In the genomic region with DNA sequence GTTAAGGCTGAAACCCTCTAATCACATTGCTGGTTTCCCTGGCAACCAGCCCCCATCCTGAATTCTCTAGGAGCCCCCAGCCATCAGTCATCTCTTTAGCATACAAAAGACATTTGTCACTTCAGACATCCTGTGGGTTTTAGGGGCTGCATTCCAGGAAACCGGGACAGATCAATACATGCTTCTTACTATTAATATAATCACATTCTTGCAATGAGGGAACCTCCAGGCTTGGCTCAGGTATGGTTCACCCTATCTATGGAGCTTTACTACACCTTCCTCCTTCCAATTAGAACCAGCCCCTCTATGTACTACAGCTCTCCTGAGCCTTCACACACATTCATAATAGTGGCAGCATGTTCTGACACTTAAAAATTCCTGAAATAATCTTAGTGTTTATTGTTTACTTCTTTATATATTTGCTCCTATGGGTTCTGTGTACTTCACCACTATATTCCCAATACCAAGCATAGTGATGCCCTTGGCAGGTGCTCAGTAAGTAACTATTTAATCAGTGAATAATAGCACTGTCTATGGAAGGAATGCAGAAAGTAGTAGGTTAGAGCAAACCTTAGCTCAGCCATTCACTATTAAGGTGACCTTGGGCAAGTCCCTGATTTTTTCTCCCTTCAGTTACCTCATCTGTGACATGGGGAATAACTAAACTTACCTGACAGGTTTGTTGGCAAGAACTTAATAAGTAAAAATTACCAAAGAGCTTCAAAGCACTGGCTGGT, we compare ENCODE assay signal across 22 cellular contexts. TPM values are rescaled to one million over a fixed set of nuclear protein-coding genes. Genes with fewer than 3 reads are reported as not detected.
A peak's percentile ranks its signal among the peaks of the same experiment; 100 is the strongest.
DNase-seq lines count a peak whose midpoint lies in the region; ATAC-seq and TF ChIP-seq lines count a peak whose summit lies in the region.
"Had no signal": no experiment of that assay in that cellular context is flagged by ENCODE, and none has a peak within 500 bp of the region (broad histone marks: within the 10 kb centered on the region; RNA-seq: fewer than 3 reads in every experiment).

No MANE protein-coding gene starts in this region.

- H4K5ac ChIP-seq in mesendoderm (ENCODE audit: low read length), result no peak overlapping the region

- H3K27ac ChIP-seq in mesendoderm (ENCODE audit: low read depth, low read length), result no peak overlapping the region
- H3K27ac ChIP-seq: A549; BLaER1 treated with 17β-estradiol and CSF1 and Interleukin-3, amounts not matched to agents 10 nM and 100 nM had no signal

- no peak overlapping the region for H2BK5ac ChIP-seq in mesendoderm (ENCODE audit: low read length)

- H3K9ac ChIP-seq in mesendoderm (ENCODE audit: low read length), result no peak overlapping the region
- H3K9ac ChIP-seq: BLaER1 treated with 17β-estradiol and CSF1 and Interleukin-3, amounts not matched to agents 10 nM and 100 nM had no signal

- no peak overlapping the region for H3K4me3 Mint-ChIP-seq in WTC11
- no peak overlapping the region for H3K4me3 Mint-ChIP-seq in activated CD8-positive, alpha-beta T cell treated with anti-CD3 and anti-CD28 coated beads for 36 hours
- H3K4me3 Mint-ChIP-seq: CD14-positive monocyte; CD4-positive, alpha-beta T cell; CD8-positive, alpha-beta memory T cell had no signal

- no peaks in the 10 kb centered on the region for H3K36me3 ChIP-seq in mesendoderm (ENCODE audit: control insufficient read depth, insufficient read depth, low read length)
- H3K36me3 ChIP-seq: BE2C, HAP-1 had no signal

- H2AK5ac ChIP-seq in mesendoderm (ENCODE audit: low read length), result no peak overlapping the region

- WGBS in mesendoderm (ENCODE audit: extremely low coverage, insufficient coverage, low lambda C conversion rate), result no CpG with 5 or more reads among the region's 1 CpG

- no peaks in the 10 kb centered on the region for H3K79me2 ChIP-seq in mesendoderm (ENCODE audit: control insufficient read depth, insufficient read depth, low read length)

- no peak overlapping the region for H2BK120ac ChIP-seq in mesendoderm (ENCODE audit: low read depth, low read length)

- H3K4me3 ChIP-seq in mesendoderm (ENCODE audit: low read length), result no peak overlapping the region
- H3K4me3 ChIP-seq: A549, HAP-1 had no signal

- DNase-seq in WTC11 (ENCODE audit: low spot score), result no peak
- DNase-seq in mesendoderm, result peak; percentile 53
- DNase-seq in renal cortical epithelial cell (ENCODE audit: low read depth), result peak; percentile 1
- no peak for DNase-seq in HEK293T (ENCODE audit: extremely low spot score)
- no peak for DNase-seq in NCI-H526 treated with DMSO at 0.1 percent for 48 hours (lab: John Stamatoyannopoulos, UW)
- no peak for DNase-seq in activated CD8-positive, alpha-beta T cell treated with anti-CD3 and anti-CD28 coated beads for 36 hours
- DNase-seq: 8988T; ACHN; AML-193; BE2C; CD4-positive, alpha-beta T cell; CD8-positive, alpha-beta memory T cell; DMS53; DMS79 treated with DMSO at 0.1 percent for 48 hours; GF-D8; GOT3 had no signal

- H3K23ac ChIP-seq in mesendoderm (ENCODE audit: low read length), result no peak overlapping the region

- ATAC-seq in WTC11, result no peak; the same call in 1 of the 2 replicates
- peak; percentile 17 for ATAC-seq in esophagus mucosa
- ATAC-seq in activated CD8-positive, alpha-beta T cell treated with anti-CD3 and anti-CD28 coated beads for 36 hours, result no peak
- ATAC-seq in HG02623 (IDR thresholded peaks at IDR 0.05; ENCODE audit: unreplicated experiment), result no peak
- ATAC-seq: A549 had no signal

- no peaks in the 10 kb centered on the region; the same call in 1 of the 2 replicates for H3K27me3 Mint-ChIP-seq in WTC11 (ENCODE audit: low read depth)
- H3K27me3 Mint-ChIP-seq in activated CD8-positive, alpha-beta T cell treated with anti-CD3 and anti-CD28 coated beads for 36 hours, result no peaks in the 10 kb centered on the region
- H3K27me3 Mint-ChIP-seq: CD4-positive, alpha-beta T cell; CD8-positive, alpha-beta memory T cell had no signal

- no peaks in the 10 kb centered on the region for H3K27me3 ChIP-seq in mesendoderm (ENCODE audit: insufficient read depth, low read length, poor library complexity)
- H3K27me3 ChIP-seq: BE2C; BLaER1 treated with 17β-estradiol and CSF1 and Interleukin-3, amounts not matched to agents 10 nM and 100 nM had no signal

- no peak overlapping the region for H3K4ac ChIP-seq in mesendoderm (ENCODE audit: low read depth, low read length)

- peaks cover 6% of the 10 kb centered on the region for H3K79me1 ChIP-seq in mesendoderm (ENCODE audit: low read length)

- peaks cover 67% of the 10 kb centered on the region for H3K9me3 Mint-ChIP-seq in WTC11
- peaks cover 67% of the 10 kb centered on the region for H3K9me3 Mint-ChIP-seq in activated CD8-positive, alpha-beta T cell treated with anti-CD3 and anti-CD28 coated beads for 36 hours

- peaks cover 49% of the 10 kb centered on the region for H3K36me3 Mint-ChIP-seq in WTC11
- H3K36me3 Mint-ChIP-seq in activated CD8-positive, alpha-beta T cell treated with anti-CD3 and anti-CD28 coated beads for 36 hours (ENCODE audit: low read depth), result peaks cover 89% of the 10 kb centered on the region

- H3K4me2 ChIP-seq in mesendoderm (ENCODE audit: low read length), result no peak overlapping the region
- H3K4me2 ChIP-seq: A549; BLaER1 treated with 17β-estradiol and CSF1 and Interleukin-3, amounts not matched to agents 10 nM and 100 nM had no signal

- no peak for TF ChIP-seq CTCF in WTC11 (IDR thresholded peaks at IDR 0.05)
- TF ChIP-seq CTCF in activated CD8-positive, alpha-beta T cell treated with anti-CD3 and anti-CD28 coated beads for 36 hours (IDR thresholded peaks at IDR 0.05), result no peak

- CTCF ChIA-PET in WTC11 (lab: Charles Lee), result interaction anchor here (0.9 kb wide), 1 partner anchor 331 kb away, joined by 3 read pairs; no protein-coding TSS in a partner anchor
- CTCF ChIA-PET in HEK293T (lab: Yijun Ruan, JAX), result no interaction called here
- CTCF ChIA-PET in activated CD8-positive, alpha-beta T cell treated with anti-CD3 and anti-CD28 coated beads for 36 hours (lab: Charles Lee), result no interaction called here

- H3K56ac ChIP-seq in mesendoderm (ENCODE audit: low read length), result no peak overlapping the region

- H3K4me1 Mint-ChIP-seq in WTC11, result peaks cover 40% of the 10 kb centered on the region
- no peaks in the 10 kb centered on the region for H3K4me1 Mint-ChIP-seq in activated CD8-positive, alpha-beta T cell treated with anti-CD3 and anti-CD28 coated beads for 36 hours (ENCODE audit: low read depth)
- H3K4me1 Mint-ChIP-seq: CD14-positive monocyte had no signal

- H2BK15ac ChIP-seq in mesendoderm (replicated peaks; ENCODE audit: low read depth), result no peak overlapping the region

- POLR2A ChIA-PET in WTC11 (lab: Charles Lee), result no interaction called here
- POLR2A ChIA-PET in HEK293T (lab: Yijun Ruan, JAX), result no interaction called here
- POLR2A ChIA-PET in activated CD8-positive, alpha-beta T cell treated with anti-CD3 and anti-CD28 coated beads for 36 hours (lab: Charles Lee), result no interaction called here

- H4K8ac ChIP-seq in mesendoderm (ENCODE audit: low read depth, low read length), result no peak overlapping the region

- H3K18ac ChIP-seq in mesendoderm (ENCODE audit: low read length), result no peak overlapping the region

- no peaks in the 10 kb centered on the region for H3K4me1 ChIP-seq in mesendoderm (ENCODE audit: control insufficient read depth, low read depth, low read length)
- H3K4me1 ChIP-seq: A549; BE2C; BLaER1 treated with 17β-estradiol and CSF1 and Interleukin-3, amounts not matched to agents 10 nM and 100 nM; HAP-1 had no signal

- intact Hi-C loops in activated CD8-positive, alpha-beta T cell treated with anti-CD3 and anti-CD28 coated beads for 36 hours (cut with micrococcal nuclease), result no loop called here

- H3K27ac Mint-ChIP-seq in WTC11, result no peak overlapping the region
- H3K27ac Mint-ChIP-seq in activated CD8-positive, alpha-beta T cell treated with anti-CD3 and anti-CD28 coated beads for 36 hours, result no peak overlapping the region
- H3K27ac Mint-ChIP-seq: CD14-positive monocyte; CD4-positive, alpha-beta T cell; CD8-positive, alpha-beta memory T cell had no signal

TF ChIP-seq in WTC11, 78 proteins besides CTCF, POLR2A, EP300 and RAD21:
- TF ChIP-seq, protein P1, sequence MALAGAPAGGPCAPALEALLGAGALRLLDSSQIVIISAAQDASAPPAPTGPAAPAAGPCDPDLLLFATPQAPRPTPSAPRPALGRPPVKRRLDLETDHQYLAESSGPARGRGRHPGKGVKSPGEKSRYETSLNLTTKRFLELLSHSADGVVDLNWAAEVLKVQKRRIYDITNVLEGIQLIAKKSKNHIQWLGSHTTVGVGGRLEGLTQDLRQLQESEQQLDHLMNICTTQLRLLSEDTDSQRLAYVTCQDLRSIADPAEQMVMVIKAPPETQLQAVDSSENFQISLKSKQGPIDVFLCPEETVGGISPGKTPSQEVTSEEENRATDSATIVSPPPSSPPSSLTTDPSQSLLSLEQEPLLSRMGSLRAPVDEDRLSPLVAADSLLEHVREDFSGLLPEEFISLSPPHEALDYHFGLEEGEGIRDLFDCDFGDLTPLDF (CRISPR knock-in tag; IDR thresholded peaks at IDR 0.05), result no peak
- TF ChIP-seq NFE2L1 (CRISPR knock-in tag; IDR thresholded peaks at IDR 0.05) (no peak), TEAD1 (CRISPR knock-in tag; IDR thresholded peaks at IDR 0.05) (no peak), ELF4 (CRISPR knock-in tag; IDR thresholded peaks at IDR 0.05; ENCODE audit: low read depth) (no peak), ZNF416 (CRISPR knock-in tag; IDR thresholded peaks at IDR 0.05) (peak; percentile 91; the same call in 1 of the 2 replicates)

TF ChIP-seq in HEK293T, 16 proteins besides CTCF, POLR2A, EP300 and RAD21 (continues in another document):
- TF ChIP-seq FOXA1 (IDR thresholded peaks at IDR 0.05) (no peak), ARNT (IDR thresholded peaks at IDR 0.05) (no peak), FOXM1 (IDR thresholded peaks at IDR 0.05; ENCODE audit: borderline replicate concordance) (no peak), FOXK2 (IDR thresholded peaks at IDR 0.05) (no peak), ELF4 (IDR thresholded peaks at IDR 0.05) (no peak), ZNF384 (IDR thresholded peaks at IDR 0.05) (no peak), SUZ12 (IDR thresholded peaks at IDR 0.05) (no peak), SP1 (IDR thresholded peaks at IDR 0.05) (no peak), BHLHE40 (IDR thresholded peaks at IDR 0.05; ENCODE audit: borderline replicate concordance) (no peak)
- TF ChIP-seq, protein P2, sequence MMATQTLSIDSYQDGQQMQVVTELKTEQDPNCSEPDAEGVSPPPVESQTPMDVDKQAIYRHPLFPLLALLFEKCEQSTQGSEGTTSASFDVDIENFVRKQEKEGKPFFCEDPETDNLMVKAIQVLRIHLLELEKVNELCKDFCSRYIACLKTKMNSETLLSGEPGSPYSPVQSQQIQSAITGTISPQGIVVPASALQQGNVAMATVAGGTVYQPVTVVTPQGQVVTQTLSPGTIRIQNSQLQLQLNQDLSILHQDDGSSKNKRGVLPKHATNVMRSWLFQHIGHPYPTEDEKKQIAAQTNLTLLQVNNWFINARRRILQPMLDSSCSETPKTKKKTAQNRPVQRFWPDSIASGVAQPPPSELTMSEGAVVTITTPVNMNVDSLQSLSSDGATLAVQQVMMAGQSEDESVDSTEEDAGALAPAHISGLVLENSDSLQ (IDR thresholded peaks at IDR 0.05), result no peak

RNA-seq across cellular contexts. Expression of a gene that starts 59.6 kb away (rescaled TPM):
- total RNA-seq in WTC11 (2021), result 26.4 to 28.9 TPM (median 28.3 TPM) in 3 replicates
- 2.7 TPM for total RNA-seq in esophagus mucosa
- polyA plus RNA-seq in mesendoderm (2013, experiment 1 of 2), result 17.2 TPM
- polyA plus RNA-seq in mesendoderm (2013, experiment 2 of 2), result 16.6 TPM
- total RNA-seq in renal cortical epithelial cell, result 8.2 and 11.7 TPM in 2 replicates
- 1 to 10 TPM; 6.7 to 7.4 TPM for total RNA-seq in activated CD8-positive, alpha-beta T cell treated with anti-CD3 and anti-CD28 coated beads for 36 hours

Comparison
In these comparisons a context has a peak if more than half of its experiments do, and no peak if none do; other contexts are left out.
1. DNase-seq: peak in mesendoderm (single experiment) and renal cortical epithelial cell (single experiment); none in WTC11 (single experiment), HEK293T (single experiment), NCI-H526 treated with DMSO at 0.1 percent for 48 hours (single experiment) and activated CD8-positive, alpha-beta T cell treated with anti-CD3 and anti-CD28 coated beads for 36 hours (single experiment).